Comparison of ENCODE assay signal across 8 cellular contexts in genomic region chr1:167722870-167723251, GRCh38. TPM values are rescaled to one million over a fixed set of nuclear protein-coding genes. Genes with fewer than 3 reads are reported as not detected.
A peak's percentile ranks its signal among the peaks of the same experiment; 100 is the strongest.
DNase-seq lines count a peak whose midpoint lies in the region; ATAC-seq and TF ChIP-seq lines count a peak whose summit lies in the region.

No MANE protein-coding gene starts in this region.

- no peak for TF ChIP-seq CTCF in ascending aorta (IDR thresholded peaks at IDR 0.05)
- TF ChIP-seq CTCF in lower leg skin (IDR thresholded peaks at IDR 0.05): no peak
- no peak for TF ChIP-seq CTCF in type B pancreatic cell (conservative IDR thresholded peaks at IDR 0.05)

- peaks cover 3 to 28% of the 10 kb centered on the region in 2 donors for H3K4me1 ChIP-seq in ascending aorta

- no peaks in the 10 kb centered on the region for H3K9me3 Mint-ChIP-seq in activated naive CD4-positive, alpha-beta T cell treated with anti-CD3 and anti-CD28 coated beads for 36 hours
- H3K9me3 Mint-ChIP-seq in activated naive CD4-positive, alpha-beta T cell treated with anti-CD3 and anti-CD28 coated beads, Interleukin-2, amount 50 U/mL, for 72 hours: no peaks in the 10 kb centered on the region
- H3K9me3 Mint-ChIP-seq in type B pancreatic cell: no peaks in the 10 kb centered on the region

- WGBS in lower leg skin, 2 donors: 5 to 11% methylated on average over 4 of the region's 4 CpGs

- H3K27ac ChIP-seq in ascending aorta: peak overlapping the region; percentile 89 to 94

- ATAC-seq in activated naive CD4-positive, alpha-beta T cell treated with anti-CD3 and anti-CD28 coated beads, Interleukin-2, amount 50 U/mL, for 72 hours: no peak
- no peak for ATAC-seq in GM19395 (IDR thresholded peaks at IDR 0.05; ENCODE audit: unreplicated experiment)

- H3K36me3 Mint-ChIP-seq in activated naive CD4-positive, alpha-beta T cell treated with anti-CD3 and anti-CD28 coated beads for 36 hours (ENCODE audit: low read depth): peaks cover 9% of the 10 kb centered on the region
- H3K36me3 Mint-ChIP-seq in activated naive CD4-positive, alpha-beta T cell treated with anti-CD3 and anti-CD28 coated beads, Interleukin-2, amount 50 U/mL, for 72 hours: peaks cover 10 to 13% of the 10 kb centered on the region in 2 donors
- peaks cover 14% of the 10 kb centered on the region for H3K36me3 Mint-ChIP-seq in type B pancreatic cell

- no peak overlapping the region for H3K27ac Mint-ChIP-seq in activated naive CD4-positive, alpha-beta T cell treated with anti-CD3 and anti-CD28 coated beads for 36 hours
- no peak overlapping the region for H3K27ac Mint-ChIP-seq in activated naive CD4-positive, alpha-beta T cell treated with anti-CD3 and anti-CD28 coated beads, Interleukin-2, amount 50 U/mL, for 72 hours
- H3K27ac Mint-ChIP-seq in type B pancreatic cell: peak overlapping the region; percentile 71

- H3K4me3 Mint-ChIP-seq in activated naive CD4-positive, alpha-beta T cell treated with anti-CD3 and anti-CD28 coated beads for 36 hours: peak overlapping the region; percentile 89
- H3K4me3 Mint-ChIP-seq in type B pancreatic cell: peak overlapping the region; percentile 98

- no peaks in the 10 kb centered on the region for H3K36me3 ChIP-seq in ascending aorta

- peak overlapping the region; percentile 86 to 98 for H3K4me3 ChIP-seq in ascending aorta
- H3K4me3 ChIP-seq in lower leg skin (ENCODE audit: low read depth, poor library complexity, severe bottlenecking): peak overlapping the region; percentile 88

- TF ChIP-seq POLR2A in lower leg skin (IDR thresholded peaks at IDR 0.05): no peak

- intact Hi-C loops in activated naive CD4-positive, alpha-beta T cell treated with anti-CD3 and anti-CD28 coated beads for 36 hours (cut with micrococcal nuclease): no loop called here
- intact Hi-C loops in ascending aorta (cut with DNase I) (loop anchor here (5.0 kb wide), 1 partner anchor 359 kb away; no protein-coding TSS in a partner anchor), lower leg skin (cut with DNase I; ENCODE audit: low total_unique reads) (loop anchor here (10.0 kb wide), 1 partner anchor 82 kb away; no protein-coding TSS in a partner anchor)

- H3K4me1 Mint-ChIP-seq in activated naive CD4-positive, alpha-beta T cell treated with anti-CD3 and anti-CD28 coated beads for 36 hours (ENCODE audit: low read depth): peaks cover 52% of the 10 kb centered on the region
- H3K4me1 Mint-ChIP-seq in type B pancreatic cell (ENCODE audit: unreplicated experiment): peaks cover 38% of the 10 kb centered on the region

- H3K27me3 ChIP-seq in ascending aorta: no peaks in the 10 kb centered on the region

- H3K9me3 ChIP-seq in ascending aorta: no peaks in the 10 kb centered on the region

- DNase-seq in activated naive CD4-positive, alpha-beta T cell treated with anti-CD3 and anti-CD28 coated beads for 36 hours: no peak
- DNase-seq in activated naive CD4-positive, alpha-beta T cell treated with anti-CD3 and anti-CD28 coated beads, Interleukin-2, amount 50 U/mL, for 72 hours (ENCODE audit: low spot score in 2 of 2): no peak
- no peak for DNase-seq in ascending aorta (ENCODE audit: low spot score in 2 of 2)
- no peak for DNase-seq in lower leg skin (ENCODE audit: low spot score in 2 of 2)
- no peak for DNase-seq in type B pancreatic cell (ENCODE audit: extremely low spot score, unreplicated experiment)
- DNase-seq in NCI-H226: no peak
- no peak for DNase-seq in effector CD4-positive, alpha-beta T cell

- H3K27me3 Mint-ChIP-seq in activated naive CD4-positive, alpha-beta T cell treated with anti-CD3 and anti-CD28 coated beads for 36 hours (ENCODE audit: low read depth): no peaks in the 10 kb centered on the region
- H3K27me3 Mint-ChIP-seq in type B pancreatic cell: no peaks in the 10 kb centered on the region

- CTCF ChIA-PET in activated naive CD4-positive, alpha-beta T cell treated with anti-CD3 and anti-CD28 coated beads for 36 hours (lab: Charles Lee): interaction anchor here (1.4 kb wide), 1 partner anchor 80 kb away, joined by 5 read pairs; no protein-coding TSS in a partner anchor

RNA-seq across cellular contexts. Expression of gene MPZL1, which starts 1.1 kb away (rescaled TPM):
- 10 to 100 TPM; 24.2 to 28.1 TPM for total RNA-seq in activated naive CD4-positive, alpha-beta T cell treated with anti-CD3 and anti-CD28 coated beads for 36 hours
- 10 to 100 TPM; 26.8 to 33.0 TPM for total RNA-seq in activated naive CD4-positive, alpha-beta T cell treated with anti-CD3 and anti-CD28 coated beads, Interleukin-2, amount 50 U/mL, for 72 hours
- total RNA-seq in ascending aorta (58.9 TPM), lower leg skin (10 to 100 TPM; 24.9 to 54.6 (median 30.9) TPM), type B pancreatic cell (ENCODE audit: low replicate concordance) (93.8 and 103 TPM in 2 replicates)
